ENCODE assay signal across 8 cellular contexts in the genomic region with DNA sequence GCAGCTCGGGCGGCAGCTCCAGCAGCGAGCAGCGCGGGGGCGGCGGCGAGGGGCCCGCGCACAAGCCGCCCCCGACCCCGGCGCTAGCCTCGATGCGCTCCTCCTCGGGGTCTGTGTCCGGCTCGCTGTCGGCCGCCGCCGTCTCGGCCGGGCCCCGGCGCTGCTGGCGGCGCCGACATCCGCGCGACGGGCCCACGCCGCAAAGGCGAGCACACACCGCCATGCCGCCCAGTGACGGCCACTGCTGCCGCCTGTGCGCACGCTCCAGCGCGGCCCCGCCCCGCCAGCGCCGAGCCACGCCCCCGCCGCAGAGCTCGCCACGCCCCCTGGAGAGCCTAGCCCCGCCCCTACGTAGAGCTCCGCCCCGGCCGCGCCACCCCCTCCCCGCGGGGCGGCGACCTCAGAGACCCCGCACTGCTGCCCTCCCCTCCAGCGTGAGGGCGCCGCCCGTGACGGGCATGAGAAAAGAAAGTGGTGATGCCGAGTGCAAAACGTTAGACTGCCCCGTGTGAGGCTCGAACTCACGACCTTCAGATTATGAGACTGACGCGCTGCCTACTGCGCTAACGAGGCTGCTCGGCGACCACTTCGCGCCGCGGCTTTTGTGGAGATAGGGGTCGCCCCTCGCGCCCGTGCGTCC. TPM values are rescaled to one million over a fixed set of nuclear protein-coding genes. Genes with fewer than 3 reads are reported as not detected.
A peak's percentile ranks its signal among the peaks of the same experiment; 100 is the strongest.
DNase-seq lines count a peak whose midpoint lies in the region; ATAC-seq and TF ChIP-seq lines count a peak whose summit lies in the region.

A gene with protein sequence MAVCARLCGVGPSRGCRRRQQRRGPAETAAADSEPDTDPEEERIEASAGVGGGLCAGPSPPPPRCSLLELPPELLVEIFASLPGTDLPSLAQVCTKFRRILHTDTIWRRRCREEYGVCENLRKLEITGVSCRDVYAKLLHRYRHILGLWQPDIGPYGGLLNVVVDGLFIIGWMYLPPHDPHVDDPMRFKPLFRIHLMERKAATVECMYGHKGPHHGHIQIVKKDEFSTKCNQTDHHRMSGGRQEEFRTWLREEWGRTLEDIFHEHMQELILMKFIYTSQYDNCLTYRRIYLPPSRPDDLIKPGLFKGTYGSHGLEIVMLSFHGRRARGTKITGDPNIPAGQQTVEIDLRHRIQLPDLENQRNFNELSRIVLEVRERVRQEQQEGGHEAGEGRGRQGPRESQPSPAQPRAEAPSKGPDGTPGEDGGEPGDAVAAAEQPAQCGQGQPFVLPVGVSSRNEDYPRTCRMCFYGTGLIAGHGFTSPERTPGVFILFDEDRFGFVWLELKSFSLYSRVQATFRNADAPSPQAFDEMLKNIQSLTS (minus strand): TSS at position 255 of the 640 bp plus-strand sequence. CDS start 32 bp downstream, at position 223.

- no peaks in the 10 kb centered on the region for H3K36me3 ChIP-seq in liver (ENCODE audit: control insufficient read depth in 4 of 4, insufficient read depth in 3 of 4, low read depth in 1 of 4, low read length in 3 of 4)

- in situ Hi-C loops in GM18951 (cut with MboI; ENCODE audit: low sequenced_read_pairs, unreplicated experiment): no loop called here

- H3K9ac ChIP-seq in liver (ENCODE audit: low read depth in 1 of 2, low read length in 2 of 2): peak within 1 kb of the TSS; percentile 74 to 83

- peak; percentile 53 for ATAC-seq in HG03280 (IDR thresholded peaks at IDR 0.05; ENCODE audit: unreplicated experiment)

- WGBS in liver: under 1% methylated on average over 90 of the region's 90 CpGs

- TF ChIP-seq CTCF in AG10803 (conservative IDR thresholded peaks at IDR 0.05; ENCODE audit: low read length) (no peak), liver (IDR thresholded peaks at IDR 0.05; ENCODE audit: low read depth, low read length, missing input control) (no peak)

- peaks cover 18 to 47% (median 38%) of the 10 kb centered on the region in 4 donors for H3K4me1 ChIP-seq in liver (ENCODE audit: control insufficient read depth in 4 of 4, insufficient read depth in 4 of 4, low read length in 3 of 4)

- H3K4me3 ChIP-seq in AG10803 (ENCODE audit: low read length) (peak within 1 kb of the TSS; percentile 76), liver (ENCODE audit: low read depth in 1 of 3, low read length in 3 of 3) (peak within 1 kb of the TSS; percentile 77 to 96 (median 93))

- H3K27me3 ChIP-seq in liver (ENCODE audit: control insufficient read depth in 4 of 4, insufficient read depth in 4 of 4, low read length in 3 of 4): no peaks in the 10 kb centered on the region

- peak; percentile 91 for DNase-seq in AG10803 (ENCODE audit: low read depth)
- peak; percentile 79 for DNase-seq in NCI-H524 treated with DMSO at 0.1 percent for 48 hours (lab: John Stamatoyannopoulos, UW)
- peak; percentile 94 for DNase-seq in activated CD4-positive, alpha-beta T cell treated with anti-CD3 and anti-CD28 coated beads, Interleukin-2, amount 50 U/mL, for 24 hours (ENCODE audit: low read depth in 1 of 2, low spot score in 1 of 2)
- DNase-seq in dermis blood vessel endothelial cell: peak; percentile 91
- peak; percentile 94 for DNase-seq in stimulated activated CD4-positive, alpha-beta T cell treated with anti-CD3 and anti-CD28 coated beads, Interleukin-4, amount 100 ng/mL, for 24 hours

- peak within 1 kb of the TSS; percentile 95 for H3K27ac ChIP-seq in liver (ENCODE audit: low read depth in 1 of 2, low read length in 2 of 2)

- no peaks in the 10 kb centered on the region for H3K9me3 ChIP-seq in liver (ENCODE audit: control insufficient read depth in 4 of 4, low read length in 3 of 4)

- TF ChIP-seq RAD21 in liver (IDR thresholded peaks at IDR 0.05): no peak

- peak; percentile 86 for TF ChIP-seq POLR2A in GM18951 (IDR thresholded peaks at IDR 0.05; ENCODE audit: extremely low read depth, insufficient read depth, insufficient read length)

TF ChIP-seq in liver, 16 proteins besides CTCF, POLR2A, EP300 and RAD21:
- no peak for TF ChIP-seq FOXA2 (IDR thresholded peaks at IDR 0.05)
- TF ChIP-seq, protein P1, sequence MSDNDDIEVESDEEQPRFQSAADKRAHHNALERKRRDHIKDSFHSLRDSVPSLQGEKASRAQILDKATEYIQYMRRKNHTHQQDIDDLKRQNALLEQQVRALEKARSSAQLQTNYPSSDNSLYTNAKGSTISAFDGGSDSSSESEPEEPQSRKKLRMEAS (IDR thresholded peaks at IDR 0.05): no peak
- no peak for TF ChIP-seq HNF4G (IDR thresholded peaks at IDR 0.05)
- peak; percentile 35 for TF ChIP-seq SP1 (IDR thresholded peaks at IDR 0.05)
- TF ChIP-seq RXRA (IDR thresholded peaks at IDR 0.05): peak in 1 of 2 donors; percentile 24
- TF ChIP-seq, protein P2, sequence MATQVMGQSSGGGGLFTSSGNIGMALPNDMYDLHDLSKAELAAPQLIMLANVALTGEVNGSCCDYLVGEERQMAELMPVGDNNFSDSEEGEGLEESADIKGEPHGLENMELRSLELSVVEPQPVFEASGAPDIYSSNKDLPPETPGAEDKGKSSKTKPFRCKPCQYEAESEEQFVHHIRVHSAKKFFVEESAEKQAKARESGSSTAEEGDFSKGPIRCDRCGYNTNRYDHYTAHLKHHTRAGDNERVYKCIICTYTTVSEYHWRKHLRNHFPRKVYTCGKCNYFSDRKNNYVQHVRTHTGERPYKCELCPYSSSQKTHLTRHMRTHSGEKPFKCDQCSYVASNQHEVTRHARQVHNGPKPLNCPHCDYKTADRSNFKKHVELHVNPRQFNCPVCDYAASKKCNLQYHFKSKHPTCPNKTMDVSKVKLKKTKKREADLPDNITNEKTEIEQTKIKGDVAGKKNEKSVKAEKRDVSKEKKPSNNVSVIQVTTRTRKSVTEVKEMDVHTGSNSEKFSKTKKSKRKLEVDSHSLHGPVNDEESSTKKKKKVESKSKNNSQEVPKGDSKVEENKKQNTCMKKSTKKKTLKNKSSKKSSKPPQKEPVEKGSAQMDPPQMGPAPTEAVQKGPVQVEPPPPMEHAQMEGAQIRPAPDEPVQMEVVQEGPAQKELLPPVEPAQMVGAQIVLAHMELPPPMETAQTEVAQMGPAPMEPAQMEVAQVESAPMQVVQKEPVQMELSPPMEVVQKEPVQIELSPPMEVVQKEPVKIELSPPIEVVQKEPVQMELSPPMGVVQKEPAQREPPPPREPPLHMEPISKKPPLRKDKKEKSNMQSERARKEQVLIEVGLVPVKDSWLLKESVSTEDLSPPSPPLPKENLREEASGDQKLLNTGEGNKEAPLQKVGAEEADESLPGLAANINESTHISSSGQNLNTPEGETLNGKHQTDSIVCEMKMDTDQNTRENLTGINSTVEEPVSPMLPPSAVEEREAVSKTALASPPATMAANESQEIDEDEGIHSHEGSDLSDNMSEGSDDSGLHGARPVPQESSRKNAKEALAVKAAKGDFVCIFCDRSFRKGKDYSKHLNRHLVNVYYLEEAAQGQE (IDR thresholded peaks at IDR 0.05): peak; percentile 46
- no peak for TF ChIP-seq YY1 (IDR thresholded peaks at IDR 0.05)
- TF ChIP-seq, protein P3, sequence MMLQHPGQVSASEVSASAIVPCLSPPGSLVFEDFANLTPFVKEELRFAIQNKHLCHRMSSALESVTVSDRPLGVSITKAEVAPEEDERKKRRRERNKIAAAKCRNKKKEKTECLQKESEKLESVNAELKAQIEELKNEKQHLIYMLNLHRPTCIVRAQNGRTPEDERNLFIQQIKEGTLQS (IDR thresholded peaks at IDR 0.05): peak; percentile 99
- TF ChIP-seq EGR1 (IDR thresholded peaks at IDR 0.05; ENCODE audit: low read depth in 2 of 2): no peak

RNA-seq across cellular contexts. Expression of the gene that starts here (rescaled TPM):
- total RNA-seq in dermis blood vessel endothelial cell: 24.4 and 36.1 TPM in 2 replicates
- 10 to 100 TPM; 14.3 to 30.3 TPM for total RNA-seq in liver
- 10 to 100 TPM; 13.2 to 21.8 TPM for polyA plus RNA-seq in liver

Comparison
In these comparisons a context has a peak if more than half of its experiments do, and no peak if none do; other contexts are left out.
1. Peak in every context shown above with its lines: DNase-seq, ATAC-seq, H3K4me3 ChIP-seq and H3K27ac ChIP-seq.